10 cellular contexts compared by ENCODE assay signal in genomic region chr1:9183441-9183840, GRCh38. TPM values are rescaled to one million over a fixed set of nuclear protein-coding genes. Genes with fewer than 3 reads are reported as not detected.
DNase-seq lines count a peak whose midpoint lies in the region; TF ChIP-seq lines count a peak whose summit lies in the region.
"Had no signal": no experiment of that assay in that cellular context is flagged by ENCODE, and none has a peak within 500 bp of the region (broad histone marks: within the 10 kb centered on the region; RNA-seq: fewer than 3 reads in every experiment).

No MANE protein-coding gene starts in this region.

- H3K27ac ChIP-seq in AG04450 (ENCODE audit: low read depth, low read length) (no peak overlapping the region), HUES64 (ENCODE audit: low read depth, low read length) (no peak overlapping the region), endodermal cell (ENCODE audit: low read depth, low read length) (no peak overlapping the region), osteoblast (ENCODE audit: low read depth, low read length) (peak overlapping the region; percentile 9)
- no peak overlapping the region for H3K27ac ChIP-seq in CD8-positive, alpha-beta memory T cell (ENCODE audit: low read depth, low read length)

- CTCF ChIA-PET in AG04450 (lab: Charles Lee), result interaction anchor here (0.9 kb wide), 1 partner anchor 18 kb away, joined by 3 read pairs; no protein-coding TSS in a partner anchor
- CTCF ChIA-PET in CD8-positive, alpha-beta memory T cell (lab: Charles Lee), result interaction anchor here (1.5 kb wide), 1 partner anchor 13 kb away, joined by 3 read pairs; no protein-coding TSS in a partner anchor

- peak overlapping the region; percentile 62 for H3K4me3 Mint-ChIP-seq in endodermal cell
- H3K4me3 Mint-ChIP-seq in CD8-positive, alpha-beta memory T cell, result peak overlapping the region in 2 of 7 donors; percentile 24 to 31

- POLR2A ChIA-PET in AG04450 (lab: Yijun Ruan, JAX), result no interaction called here
- POLR2A ChIA-PET in CD8-positive, alpha-beta memory T cell (lab: Charles Lee), result no interaction called here

- 0 out of 2 replicates have a peak, but pooled peaks cover 4% of the 10 kb centered on the region for H3K36me3 ChIP-seq in HUES64 (ENCODE audit: insufficient read depth, low read length)
- H3K36me3 ChIP-seq in endodermal cell (ENCODE audit: control insufficient read depth, insufficient read depth, low read length), result peaks cover 8% of the 10 kb centered on the region
- H3K36me3 ChIP-seq in osteoblast (ENCODE audit: insufficient read depth, low read length), result peaks cover 39% of the 10 kb centered on the region
- H3K36me3 ChIP-seq in CD8-positive, alpha-beta memory T cell (ENCODE audit: insufficient read depth, low read length), result no peaks in the 10 kb centered on the region

- H3K27me3 ChIP-seq in AG04450 (ENCODE audit: control insufficient read depth, insufficient read depth, low read length), result no peaks in the 10 kb centered on the region
- H3K27me3 ChIP-seq in HUES64 (ENCODE audit: insufficient read depth, low read length), result peaks cover 30% of the 10 kb centered on the region
- peaks cover 27% of the 10 kb centered on the region for H3K27me3 ChIP-seq in endodermal cell (ENCODE audit: control insufficient read depth, insufficient read depth, low read length, poor library complexity, severe bottlenecking)
- H3K27me3 ChIP-seq in osteoblast (ENCODE audit: insufficient read depth, low read length), result no peaks in the 10 kb centered on the region
- peaks cover 13% of the 10 kb centered on the region for H3K27me3 ChIP-seq in CD8-positive, alpha-beta memory T cell (ENCODE audit: insufficient read depth, low read length, poor library complexity, severe bottlenecking)
- H3K27me3 ChIP-seq: body of pancreas had no signal

- no peak overlapping the region for H3K27ac Mint-ChIP-seq in endodermal cell
- H3K27ac Mint-ChIP-seq in CD8-positive, alpha-beta memory T cell, result no peak overlapping the region

- H3K4me3 ChIP-seq in AG04450 (ENCODE audit: low read depth, low read length) (peak overlapping the region; percentile 84), HUES64 (ENCODE audit: low read length) (peak overlapping the region; percentile 58), endodermal cell (ENCODE audit: low read length) (peak overlapping the region; percentile 92), osteoblast (ENCODE audit: insufficient read depth, low read length) (peak overlapping the region; percentile 83)
- no peak overlapping the region for H3K4me3 ChIP-seq in CD8-positive, alpha-beta memory T cell (ENCODE audit: low read length)

- H3K4me1 ChIP-seq in HUES64 (ENCODE audit: insufficient read depth, low read length) (no peaks in the 10 kb centered on the region; the same call in 1 of the 2 replicates), endodermal cell (ENCODE audit: control insufficient read depth, insufficient read depth, low read length) (no peaks in the 10 kb centered on the region), osteoblast (ENCODE audit: insufficient read depth, low read length) (peaks cover 36% of the 10 kb centered on the region)
- peaks cover 6% of the 10 kb centered on the region for H3K4me1 ChIP-seq in CD8-positive, alpha-beta memory T cell (ENCODE audit: insufficient read depth, low read length)

- H3K9me3 Mint-ChIP-seq in endodermal cell, result peaks cover 4% of the 10 kb centered on the region
- H3K9me3 Mint-ChIP-seq in CD8-positive, alpha-beta memory T cell, result no peaks in the 10 kb centered on the region

- H3K79me2 ChIP-seq in osteoblast (ENCODE audit: insufficient read depth, low read length), result peaks cover 92% of the 10 kb centered on the region

- DNase-seq in AG04450 (ENCODE audit: low read depth, low spot score), result no peak
- DNase-seq in endodermal cell, result peak; percentile 70
- DNase-seq in osteoblast (ENCODE audit: insufficient read length, low spot score, missing footprints), result peak; percentile 87
- no peak for DNase-seq in HCEC 1CT
- no peak for DNase-seq in DMS 273 (lab: John Stamatoyannopoulos, UW; ENCODE audit: unreplicated experiment)
- no peak for DNase-seq in CD8-positive, alpha-beta memory T cell
- DNase-seq in NCI-H2171 (lab: John Stamatoyannopoulos, UW), result no peak
- DNase-seq: body of pancreas, NCI-H2227 treated with DMSO at 0.1 percent for 48 hours had no signal

- H3K9me3 ChIP-seq in AG04450 (ENCODE audit: control insufficient read depth, insufficient read depth, low read length) (no peaks in the 10 kb centered on the region; the same call in 1 of the 2 replicates), HUES64 (ENCODE audit: insufficient read depth, low read depth, low read length) (no peaks in the 10 kb centered on the region), endodermal cell (ENCODE audit: control insufficient read depth, low read length) (no peaks in the 10 kb centered on the region), osteoblast (ENCODE audit: low read depth, low read length) (no peaks in the 10 kb centered on the region)
- no peaks in the 10 kb centered on the region for H3K9me3 ChIP-seq in CD8-positive, alpha-beta memory T cell (ENCODE audit: low read length)
- H3K9me3 ChIP-seq: body of pancreas had no signal

- peaks cover 3% of the 10 kb centered on the region for H3K36me3 Mint-ChIP-seq in endodermal cell (ENCODE audit: low read depth)
- H3K36me3 Mint-ChIP-seq in CD8-positive, alpha-beta memory T cell, result no peaks in the 10 kb centered on the region

- no peak overlapping the region for H2AFZ ChIP-seq in osteoblast (ENCODE audit: low read length)

- 18% methylated on average over 24 of the region's 24 CpGs for WGBS in HUES64
- 45 to 56% methylated on average over 17 to 24 of the region's 24 CpGs for WGBS in endodermal cell (ENCODE audit: insufficient coverage in 1 of 2, insufficient read length in 1 of 2), 2 experiments

- H4K20me1 ChIP-seq in osteoblast (ENCODE audit: insufficient read depth, low read length), result peaks cover 36% of the 10 kb centered on the region

- no peak for TF ChIP-seq CTCF in AG04450 (IDR thresholded peaks at IDR 0.05; ENCODE audit: low read depth, low read length)
- no peak for TF ChIP-seq CTCF in endodermal cell (conservative IDR thresholded peaks at IDR 0.05)
- TF ChIP-seq CTCF in osteoblast (IDR thresholded peaks at IDR 0.05; ENCODE audit: extremely low read depth, low read depth, low read length), result no peak

- peak overlapping the region; percentile 89 for H3K4me2 ChIP-seq in osteoblast (ENCODE audit: insufficient read depth, low read length)

- H3K27me3 Mint-ChIP-seq in endodermal cell (ENCODE audit: insufficient read depth), result peaks cover 39% of the 10 kb centered on the region
- H3K27me3 Mint-ChIP-seq in CD8-positive, alpha-beta memory T cell, result peaks cover 19 to 38% of the 10 kb centered on the region in 2 donors

- H3K9ac ChIP-seq in HUES64 (ENCODE audit: low read depth, low read length) (peak overlapping the region; percentile 87; the same call in 1 of the 2 replicates), endodermal cell (ENCODE audit: extremely low read depth, low read length, poor library complexity, severe bottlenecking) (no peak overlapping the region)

- peaks cover 8% of the 10 kb centered on the region for H3K4me1 Mint-ChIP-seq in endodermal cell
- H3K4me1 Mint-ChIP-seq in CD8-positive, alpha-beta memory T cell, result peaks cover 6 to 8% (median 7%) of the 10 kb centered on the region in 3 donors

RNA-seq across cellular contexts. Expression of gene H6PD, which starts 51.1 kb away (rescaled TPM):
- 18.3 and 22.9 TPM in 2 replicates for polyA plus RNA-seq in AG04450 (2011; rRNA removed)
- polyA minus RNA-seq in AG04450 (2011; rRNA and poly(A)+ RNA removed), result 23.6 and 26.7 TPM in 2 replicates
- polyA plus RNA-seq in HUES64 (2013, experiment 1 of 2), result 3.1 TPM
- polyA plus RNA-seq in HUES64 (2013, experiment 2 of 2), result 5.7 TPM
- total RNA-seq in endodermal cell (10 to 100 TPM; 21.5 to 34.4 TPM), osteoblast (45.1 and 51.4 TPM in 2 replicates)
- 14.8 TPM for polyA plus RNA-seq in endodermal cell (2013, experiment 1 of 2)
- polyA plus RNA-seq in endodermal cell (2013, experiment 2 of 2), result 14.2 TPM
- 1 to 10 TPM; 7.8 to 7.9 TPM for total RNA-seq in CD8-positive, alpha-beta memory T cell
- 11.6 TPM for polyA plus RNA-seq in CD8-positive, alpha-beta memory T cell

RNA-seq across cellular contexts. Expression of gene GPR157, which starts 54.5 kb away (rescaled TPM):
- polyA plus RNA-seq in AG04450 (2011; rRNA removed), result 1.1 TPM in 2 replicates
- polyA minus RNA-seq in AG04450 (2011; rRNA and poly(A)+ RNA removed), result 2.7 and 4.0 TPM in 2 replicates
- 0.95 TPM for polyA plus RNA-seq in HUES64 (2013, experiment 1 of 2)
- 1.3 TPM for polyA plus RNA-seq in HUES64 (2013, experiment 2 of 2)
- total RNA-seq in endodermal cell (1 to 10 TPM; 2.3 to 5.0 TPM), osteoblast (3.2 and 5.4 TPM in 2 replicates)
- polyA plus RNA-seq in endodermal cell (2013, experiment 1 of 2), result 4.3 TPM
- 1.8 TPM for polyA plus RNA-seq in endodermal cell (2013, experiment 2 of 2)
- total RNA-seq in CD8-positive, alpha-beta memory T cell, result 1 to 10 TPM; 3.1 to 4.7 TPM
- polyA plus RNA-seq in CD8-positive, alpha-beta memory T cell, result 3.0 TPM

Comparison
In these comparisons a context has a peak if more than half of its experiments do, and no peak if none do; other contexts are left out.
1. DNase-seq: peak in endodermal cell (single experiment) and osteoblast (single experiment); none in AG04450 (single experiment), HCEC 1CT (single experiment), DMS 273 (single experiment), CD8-positive, alpha-beta memory T cell (0 of 5) and NCI-H2171 (single experiment).